1 cellular context compared by ENCODE assay signal in the genomic region with DNA sequence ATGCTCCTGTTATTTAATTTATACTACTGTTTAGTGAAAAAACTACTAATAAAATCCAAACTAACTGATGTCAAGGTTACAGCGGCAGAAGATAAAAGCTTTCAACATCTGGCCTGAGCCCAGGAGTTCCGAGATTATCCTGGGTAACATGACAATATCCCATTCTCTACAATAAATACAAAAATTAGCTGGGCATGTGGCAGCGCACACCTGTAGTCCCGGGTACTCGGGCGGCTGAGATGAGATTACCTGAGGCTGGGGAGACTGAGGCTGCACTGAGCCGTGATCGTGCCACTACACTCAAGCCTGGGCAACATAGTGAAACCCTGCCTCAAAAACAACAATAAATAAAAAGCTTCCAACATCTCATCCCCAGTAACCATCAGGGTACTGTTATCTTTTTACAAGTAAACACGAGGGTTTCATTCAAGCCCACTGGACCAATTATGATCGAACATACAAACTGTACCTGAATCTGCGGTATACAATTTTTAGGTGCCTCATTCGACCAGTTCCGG.
TF ChIP-seq lines count a peak whose summit lies in the region.

No MANE protein-coding gene starts in this region.

TF ChIP-seq in HepG2, 621 proteins besides CTCF, POLR2A, EP300 and RAD21:
- TF ChIP-seq KLF16 (CRISPR knock-in tag; IDR thresholded peaks at IDR 0.05) (no peak), SMAD9 (CRISPR knock-in tag; IDR thresholded peaks at IDR 0.05) (no peak), MYNN (CRISPR knock-in tag; IDR thresholded peaks at IDR 0.05; ENCODE audit: low read depth) (no peak), MED1 (CRISPR knock-in tag; IDR thresholded peaks at IDR 0.05) (no peak), KMT2A (CRISPR knock-in tag; IDR thresholded peaks at IDR 0.05) (peak; percentile 34; the same call in 1 of the 2 replicates), LCORL (IDR thresholded peaks at IDR 0.05) (no peak), LCORL (CRISPR knock-in tag; IDR thresholded peaks at IDR 0.05) (no peak), ZNF670 (CRISPR knock-in tag; IDR thresholded peaks at IDR 0.05; ENCODE audit: borderline replicate concordance) (0 out of 2 replicates have a peak, but pooled peaks have one; percentile 65)
- TF ChIP-seq, protein P1, sequence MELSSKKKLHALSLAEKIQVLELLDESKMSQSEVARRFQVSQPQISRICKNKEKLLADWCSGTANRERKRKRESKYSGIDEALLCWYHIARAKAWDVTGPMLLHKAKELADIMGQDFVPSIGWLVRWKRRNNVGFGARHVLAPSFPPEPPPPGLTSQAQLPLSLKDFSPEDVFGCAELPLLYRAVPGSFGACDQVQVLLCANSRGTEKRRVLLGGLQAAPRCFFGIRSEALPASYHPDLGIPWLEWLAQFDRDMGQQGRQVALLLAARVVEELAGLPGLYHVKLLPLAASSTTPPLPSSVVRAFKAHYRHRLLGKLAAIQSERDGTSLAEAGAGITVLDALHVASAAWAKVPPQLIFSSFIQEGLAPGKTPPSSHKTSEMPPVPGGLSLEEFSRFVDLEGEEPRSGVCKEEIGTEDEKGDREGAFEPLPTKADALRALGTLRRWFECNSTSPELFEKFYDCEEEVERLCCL (CRISPR knock-in tag; IDR thresholded peaks at IDR 0.05; ENCODE audit: borderline replicate concordance) = no peak
- TF ChIP-seq, protein P2, sequence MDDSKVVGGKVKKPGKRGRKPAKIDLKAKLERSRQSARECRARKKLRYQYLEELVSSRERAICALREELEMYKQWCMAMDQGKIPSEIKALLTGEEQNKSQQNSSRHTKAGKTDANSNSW (CRISPR knock-in tag; IDR thresholded peaks at IDR 0.05; ENCODE audit: borderline replicate concordance) = no peak
- TF ChIP-seq, protein P3, sequence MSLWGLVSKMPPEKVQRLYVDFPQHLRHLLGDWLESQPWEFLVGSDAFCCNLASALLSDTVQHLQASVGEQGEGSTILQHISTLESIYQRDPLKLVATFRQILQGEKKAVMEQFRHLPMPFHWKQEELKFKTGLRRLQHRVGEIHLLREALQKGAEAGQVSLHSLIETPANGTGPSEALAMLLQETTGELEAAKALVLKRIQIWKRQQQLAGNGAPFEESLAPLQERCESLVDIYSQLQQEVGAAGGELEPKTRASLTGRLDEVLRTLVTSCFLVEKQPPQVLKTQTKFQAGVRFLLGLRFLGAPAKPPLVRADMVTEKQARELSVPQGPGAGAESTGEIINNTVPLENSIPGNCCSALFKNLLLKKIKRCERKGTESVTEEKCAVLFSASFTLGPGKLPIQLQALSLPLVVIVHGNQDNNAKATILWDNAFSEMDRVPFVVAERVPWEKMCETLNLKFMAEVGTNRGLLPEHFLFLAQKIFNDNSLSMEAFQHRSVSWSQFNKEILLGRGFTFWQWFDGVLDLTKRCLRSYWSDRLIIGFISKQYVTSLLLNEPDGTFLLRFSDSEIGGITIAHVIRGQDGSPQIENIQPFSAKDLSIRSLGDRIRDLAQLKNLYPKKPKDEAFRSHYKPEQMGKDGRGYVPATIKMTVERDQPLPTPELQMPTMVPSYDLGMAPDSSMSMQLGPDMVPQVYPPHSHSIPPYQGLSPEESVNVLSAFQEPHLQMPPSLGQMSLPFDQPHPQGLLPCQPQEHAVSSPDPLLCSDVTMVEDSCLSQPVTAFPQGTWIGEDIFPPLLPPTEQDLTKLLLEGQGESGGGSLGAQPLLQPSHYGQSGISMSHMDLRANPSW (CRISPR knock-in tag; IDR thresholded peaks at IDR 0.05; ENCODE audit: borderline replicate concordance) = no peak
TF ChIP-seq in HepG2: peak in this region for 2.
